ENCODE assay signal across 22 cellular contexts in the genomic region with DNA sequence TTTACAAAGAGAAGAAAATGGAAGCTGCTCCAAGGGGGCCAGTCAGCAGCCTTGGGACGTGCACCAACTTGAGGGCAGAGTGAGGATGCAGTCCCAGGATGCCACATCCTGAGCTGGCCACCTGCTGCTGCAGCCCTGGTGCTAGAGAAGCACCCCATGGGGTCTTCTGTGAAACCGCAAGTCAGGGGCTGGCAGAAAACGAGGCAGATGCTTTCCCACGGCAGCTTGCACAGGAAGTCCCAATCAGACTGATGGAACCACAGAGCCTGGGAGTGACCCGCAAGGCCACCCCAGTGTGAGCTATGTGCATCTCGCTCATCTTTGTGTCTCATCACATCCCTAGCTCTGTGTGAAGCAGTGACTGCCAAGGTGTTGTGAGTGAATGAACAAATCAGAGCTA.
A peak's percentile ranks its signal among the peaks of the same experiment; 100 is the strongest.
DNase-seq lines count a peak whose midpoint lies in the region; ATAC-seq, FAIRE-seq and TF ChIP-seq lines count a peak whose summit lies in the region.
"Had no signal": no experiment of that assay in that cellular context is flagged by ENCODE, and none has a peak within 500 bp of the region (broad histone marks: within the 10 kb centered on the region; RNA-seq: fewer than 3 reads in every experiment).

No MANE protein-coding gene starts in this region.

- BruUV-seq in GM12878 (replicated peaks; lab: Mats Ljungman, UMichigan): no TSS peak

- H3K27ac Mint-ChIP-seq in natural killer cell: peak overlapping the region; percentile 58 to 79

- no peaks in the 10 kb centered on the region for H3K79me2 ChIP-seq in GM12878 (ENCODE audit: control insufficient read depth, insufficient read depth, low read length)

- H3K27ac ChIP-seq in HEK293 (ENCODE audit: extremely low read depth, low read depth, low read length) (no peak overlapping the region), GM12878 (ENCODE audit: control insufficient read depth, insufficient read depth) (no peak overlapping the region)
- H3K27ac ChIP-seq: 22Rv1, HL-60, PC-9, RWPE1 had no signal

- in situ Hi-C loops in GM12878 (cut with MboI): no loop called here

- peaks cover 4 to 99% of the 10 kb centered on the region in 2 experiments; a peak in 1 of 3 replicates for H3K36me3 ChIP-seq in HEK293 (ENCODE audit: control insufficient read depth in 2 of 2, insufficient read depth in 1 of 2, low read length in 2 of 2)
- peaks cover 52 to 55% of the 10 kb centered on the region in 2 experiments for H3K36me3 ChIP-seq in GM12878 (ENCODE audit: control insufficient read depth in 2 of 2, insufficient read depth in 2 of 2, low read length in 1 of 2)

- TF ChIP-seq CTCF in HEK293 (tag by site-specific recombination; IDR thresholded peaks at IDR 0.05) (no peak), GM12878 (IDR thresholded peaks at IDR 0.05 in 2 of 3, conservative IDR thresholded peaks at IDR 0.05 in 1 of 3; ENCODE audit: control insufficient read depth in 2 of 3, extremely low read depth in 1 of 3, insufficient read depth in 1 of 3, low read depth in 3 of 3, low read length in 3 of 3) (no peak), natural killer cell (IDR thresholded peaks at IDR 0.05) (no peak)

- H3K4me3 Mint-ChIP-seq in natural killer cell: peak overlapping the region; percentile 77
- H3K4me3 Mint-ChIP-seq: CD4-positive, CD25-positive, alpha-beta regulatory T cell; IgD-negative memory B cell had no signal

- DNase-seq in NCI-H2171 treated with DMSO at 0.1 percent for 48 hours (lab: John Stamatoyannopoulos, UW) (peak; percentile 28), NCI-H2171 (lab: John Stamatoyannopoulos, UW) (no peak), GM12878 (ENCODE audit: low read depth, low spot score) (no peak), natural killer cell (no peak), Right ventricle myocardium inferior (ENCODE audit: missing footprints) (no peak), hypothalamus (lab: John Stamatoyannopoulos, UW) (no peak)
- DNase-seq: CD4-positive, CD25-positive, alpha-beta regulatory T cell; EL; NCI-H1417 treated with DMSO at 0.1 percent for 48 hours; NCI-H187 treated with DMSO at 0.1 percent for 48 hours; NCI-H345; NCI-H524 treated with DMSO at 0.1 percent for 48 hours; PC-9 had no signal

- ATAC-seq in GM12878 (no peak), natural killer cell (peak; percentile 70 to 81 (median 73)), Right ventricle myocardium inferior (no peak), HG02885 (IDR thresholded peaks at IDR 0.05; ENCODE audit: poor library complexity, unreplicated experiment) (no peak)

- H3K4me2 ChIP-seq in GM12878 (ENCODE audit: control insufficient read depth, insufficient read depth): no peak overlapping the region
- H3K4me2 ChIP-seq: PC-9 had no signal

- H3K4me3 ChIP-seq in HEK293 (ENCODE audit: low read depth, low read length) (no peak overlapping the region), GM12878 (no peak overlapping the region)
- H3K4me3 ChIP-seq: PC-9 had no signal

- intact Hi-C loops in GM12878 (cut with micrococcal nuclease; ENCODE audit: unreplicated experiment) (no loop called here), natural killer cell (cut with micrococcal nuclease) (no loop called here), Right ventricle myocardium inferior (cut with DNase I) (loop anchor here (10.0 kb wide), 1 partner anchor 111 kb away; no protein-coding TSS in a partner anchor)

- POLR2A ChIA-PET in HEK293 (lab: Yijun Ruan, JAX) (no interaction called here), GM12878 (lab: Charles Lee) (interaction anchor here (0.5 to 1.1 kb wide), 2 partner anchors 11 to 31 kb away, joined by 3 to 4 read pairs; no protein-coding TSS in a partner anchor)

- no peak overlapping the region for H3K9ac ChIP-seq in GM12878 (ENCODE audit: control insufficient read depth, insufficient read depth, low read length)

- H2AFZ ChIP-seq in GM12878 (ENCODE audit: control insufficient read depth, low read depth, low read length): no peak overlapping the region
- H2AFZ ChIP-seq: PC-9 had no signal

- RAD21 ChIA-PET in GM12878 (lab: Charles Lee; ENCODE audit: unreplicated experiment): interaction anchor here (1.3 kb wide), 1 partner anchor 252 kb away, joined by 3 read pairs; no protein-coding TSS in a partner anchor

- TF ChIP-seq EP300 in GM12878 (IDR thresholded peaks at IDR 0.05; ENCODE audit: borderline replicate concordance in 1 of 2, control insufficient read depth in 1 of 2, low read depth in 2 of 2, low read length in 2 of 2): no peak

- no peak for TF ChIP-seq RAD21 in GM12878 (IDR thresholded peaks at IDR 0.05; ENCODE audit: insufficient read depth, low read depth, low read length)

- TF ChIP-seq POLR2A in GM12878 (IDR thresholded peaks at IDR 0.05; ENCODE audit: low read depth, low read length): 0 out of 2 replicates have a peak, but pooled peaks have one; percentile 0

- H3K9me3 Mint-ChIP-seq in natural killer cell: no peaks in the 10 kb centered on the region
- H3K9me3 Mint-ChIP-seq: CD4-positive, CD25-positive, alpha-beta regulatory T cell; IgD-negative memory B cell had no signal

- WGBS in GM12878 (ENCODE audit: insufficient coverage, insufficient replicate concordance, low lambda C conversion rate, missing lambda C conversion rate): 75% methylated on average over 6 of the region's 6 CpGs

- SMC1A ChIA-PET in GM12878 (lab: Charles Lee; ENCODE audit: uncharacterized antibody, unreplicated experiment): interaction anchor here (0.9 to 2.3 kb wide), 4 partner anchors 11 to 252 kb away, joined by 3 to 11 read pairs (median 6); no protein-coding TSS in a partner anchor

- FAIRE-seq in GM12878 (lab: Jason Lieb, UNC): no peak
- FAIRE-seq: GM12891, GM18507, HTR-8/SVneo had no signal

- H3K4me1 Mint-ChIP-seq in natural killer cell: peaks cover 44 to 64% of the 10 kb centered on the region in 2 donors

- no peaks in the 10 kb centered on the region for H3K27me3 ChIP-seq in GM12878 (replicated peaks in 1 of 2; ENCODE audit: control insufficient read depth in 2 of 2, insufficient read depth in 2 of 2, low read length in 1 of 2)

- no peaks in the 10 kb centered on the region for H3K9me3 ChIP-seq in HEK293 (ENCODE audit: control insufficient read depth, insufficient read depth, low read depth, low read length)
- H3K9me3 ChIP-seq in GM12878 (replicated peaks; ENCODE audit: control insufficient read depth, insufficient read depth, low read length): no peaks in the 10 kb centered on the region

- H3K36me3 Mint-ChIP-seq in natural killer cell: no peaks in the 10 kb centered on the region
- H3K36me3 Mint-ChIP-seq: IgD-negative memory B cell had no signal

- H4K20me1 ChIP-seq in GM12878 (ENCODE audit: control insufficient read depth, insufficient read depth): no peaks in the 10 kb centered on the region; the same call in 1 of the 2 replicates

- H3K27me3 Mint-ChIP-seq in natural killer cell (ENCODE audit: low read depth in 2 of 2): no peaks in the 10 kb centered on the region
- H3K27me3 Mint-ChIP-seq: CD4-positive, CD25-positive, alpha-beta regulatory T cell; IgD-negative memory B cell had no signal

- H3K4me1 ChIP-seq in HEK293 (ENCODE audit: control insufficient read depth, insufficient read depth, low read length) (no peaks in the 10 kb centered on the region), GM12878 (ENCODE audit: control insufficient read depth, insufficient read depth, low read length) (0 out of 2 replicates have a peak, but pooled peaks cover 4% of the 10 kb centered on the region)

- CTCF ChIA-PET in HEK293 (lab: Yijun Ruan, JAX) (interaction anchor here (0.7 to 3.5 kb wide), 2 partner anchors 11 to 62 kb away, joined by 3 to 12 read pairs; no protein-coding TSS in a partner anchor), GM12878 (lab: Yijun Ruan, JAX) (interaction anchor here (0.7 to 1.5 kb wide), 3 partner anchors 74 to 109 kb away, joined by 3 to 9 read pairs (median 3); no protein-coding TSS in a partner anchor)

TF ChIP-seq in HEK293, 187 proteins besides CTCF, POLR2A, EP300 and RAD21:
- TF ChIP-seq ZNF132 (tag by site-specific recombination; IDR thresholded peaks at IDR 0.05; ENCODE audit: borderline replicate concordance) (no peak), ZIC2 (tag by site-specific recombination; IDR thresholded peaks at IDR 0.05) (peak; percentile 62)

TF ChIP-seq in GM12878, 131 proteins besides CTCF, POLR2A, EP300 and RAD21:
- 0 out of 2 replicates have a peak, but pooled peaks have one; percentile 7 for TF ChIP-seq RUNX3 (IDR thresholded peaks at IDR 0.05; ENCODE audit: low read length)
- TF ChIP-seq JUND (IDR thresholded peaks at IDR 0.05; ENCODE audit: low read depth, low read length): no peak

Comparison
In these comparisons a context has a peak if more than half of its experiments do, and no peak if none do; other contexts are left out.
1. ATAC-seq: peak in natural killer cell (3 of 3); none in GM12878 (single experiment), Right ventricle myocardium inferior (single experiment) and HG02885 (single experiment).